Comparison of ENCODE assay signal across 1 cellular context in the genomic region with DNA sequence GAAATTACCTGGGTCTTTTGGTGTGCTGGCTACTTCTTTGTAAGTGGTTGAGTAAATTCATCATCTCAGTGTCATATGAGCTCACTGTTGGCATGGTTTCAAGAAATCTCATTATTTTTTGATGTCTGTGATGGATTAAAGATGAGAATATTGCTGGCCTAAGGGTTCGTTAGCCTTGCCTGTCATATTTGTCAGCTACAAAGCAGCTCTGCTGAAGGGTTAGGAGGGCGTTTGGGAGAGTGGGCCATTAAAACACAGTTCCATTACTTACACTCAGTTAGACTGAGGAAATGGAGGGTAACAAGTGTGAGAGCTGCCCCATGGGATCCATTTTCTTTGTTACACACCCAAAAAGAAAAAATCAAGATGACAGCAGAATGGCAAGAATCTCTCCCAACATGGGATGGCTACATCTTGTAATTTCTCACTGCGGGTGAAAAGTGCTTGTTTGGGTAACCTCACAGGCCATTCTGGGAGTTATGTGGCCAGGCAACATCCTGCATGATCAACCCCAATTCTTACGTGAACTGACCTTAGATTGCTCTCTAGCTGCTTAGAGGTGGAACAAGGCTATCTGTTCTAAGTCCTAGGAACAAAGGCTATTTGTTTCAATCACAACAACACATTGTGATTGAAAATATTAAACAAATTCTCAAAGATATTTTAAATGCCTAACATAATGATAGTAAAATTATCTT.
TF ChIP-seq lines count a peak whose summit lies in the region.

No MANE protein-coding gene starts in this region.

TF ChIP-seq in SK-N-SH treated with all-trans-retinoic acid at 6 μM for 48 hours, 23 proteins besides CTCF, POLR2A, EP300 and RAD21 (continued from another document):
- no peak for TF ChIP-seq ARNTL (CRISPR knock-in tag; IDR thresholded peaks at IDR 0.05; ENCODE audit: borderline replicate concordance, low read depth)
- TF ChIP-seq, protein P1, sequence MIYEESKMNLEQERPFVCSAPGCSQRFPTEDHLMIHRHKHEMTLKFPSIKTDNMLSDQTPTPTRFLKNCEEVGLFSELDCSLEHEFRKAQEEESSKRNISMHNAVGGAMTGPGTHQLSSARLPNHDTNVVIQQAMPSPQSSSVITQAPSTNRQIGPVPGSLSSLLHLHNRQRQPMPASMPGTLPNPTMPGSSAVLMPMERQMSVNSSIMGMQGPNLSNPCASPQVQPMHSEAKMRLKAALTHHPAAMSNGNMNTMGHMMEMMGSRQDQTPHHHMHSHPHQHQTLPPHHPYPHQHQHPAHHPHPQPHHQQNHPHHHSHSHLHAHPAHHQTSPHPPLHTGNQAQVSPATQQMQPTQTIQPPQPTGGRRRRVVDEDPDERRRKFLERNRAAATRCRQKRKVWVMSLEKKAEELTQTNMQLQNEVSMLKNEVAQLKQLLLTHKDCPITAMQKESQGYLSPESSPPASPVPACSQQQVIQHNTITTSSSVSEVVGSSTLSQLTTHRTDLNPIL (CRISPR knock-in tag; IDR thresholded peaks at IDR 0.05; ENCODE audit: low read depth) = peak; percentile 59; the same call in 1 of the 2 replicates
- TF ChIP-seq, protein P2, sequence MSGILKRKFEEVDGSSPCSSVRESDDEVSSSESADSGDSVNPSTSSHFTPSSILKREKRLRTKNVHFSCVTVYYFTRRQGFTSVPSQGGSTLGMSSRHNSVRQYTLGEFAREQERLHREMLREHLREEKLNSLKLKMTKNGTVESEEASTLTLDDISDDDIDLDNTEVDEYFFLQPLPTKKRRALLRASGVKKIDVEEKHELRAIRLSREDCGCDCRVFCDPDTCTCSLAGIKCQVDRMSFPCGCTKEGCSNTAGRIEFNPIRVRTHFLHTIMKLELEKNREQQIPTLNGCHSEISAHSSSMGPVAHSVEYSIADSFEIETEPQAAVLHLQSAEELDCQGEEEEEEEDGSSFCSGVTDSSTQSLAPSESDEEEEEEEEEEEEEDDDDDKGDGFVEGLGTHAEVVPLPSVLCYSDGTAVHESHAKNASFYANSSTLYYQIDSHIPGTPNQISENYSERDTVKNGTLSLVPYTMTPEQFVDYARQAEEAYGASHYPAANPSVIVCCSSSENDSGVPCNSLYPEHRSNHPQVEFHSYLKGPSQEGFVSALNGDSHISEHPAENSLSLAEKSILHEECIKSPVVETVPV (CRISPR knock-in tag; IDR thresholded peaks at IDR 0.05) = no peak
- TF ChIP-seq ISL1 (CRISPR knock-in tag; IDR thresholded peaks at IDR 0.05) = peak; percentile 42
- no peak for TF ChIP-seq RARB (CRISPR knock-in tag; IDR thresholded peaks at IDR 0.05)
- no peak for TF ChIP-seq ZNF70 (CRISPR knock-in tag; IDR thresholded peaks at IDR 0.05)
- TF ChIP-seq TOX (CRISPR knock-in tag; IDR thresholded peaks at IDR 0.05; ENCODE audit: borderline replicate concordance) = no peak
